17 cellular contexts compared by ENCODE assay signal in the genomic region with DNA sequence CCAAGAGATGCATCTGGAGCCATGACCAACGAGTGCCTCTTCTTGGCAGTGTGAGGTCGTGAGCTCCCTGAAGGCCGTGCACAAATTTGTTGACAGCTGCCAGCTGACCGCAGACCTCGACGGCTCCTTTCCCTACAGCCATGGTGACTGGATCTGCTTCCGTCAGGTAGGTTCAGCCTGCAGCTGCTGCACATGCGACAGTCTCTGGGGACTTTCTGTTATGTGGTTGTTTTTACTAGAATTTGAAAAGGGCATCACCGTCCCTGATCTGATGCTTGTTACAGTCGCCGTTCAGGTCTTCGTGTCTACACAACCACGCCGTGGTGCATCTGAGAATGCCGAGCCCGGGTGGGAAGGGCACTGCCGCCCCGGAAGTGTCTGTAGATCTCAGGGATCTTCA. TPM values are rescaled to one million over a fixed set of nuclear protein-coding genes. Genes with fewer than 3 reads are reported as not detected.
DNase-seq lines count a peak whose midpoint lies in the region; ATAC-seq and TF ChIP-seq lines count a peak whose summit lies in the region.
"Had no signal": no experiment of that assay in that cellular context is flagged by ENCODE, and none has a peak within 500 bp of the region (broad histone marks: within the 10 kb centered on the region; RNA-seq: fewer than 3 reads in every experiment).

No MANE protein-coding gene starts in this region.

- H3K9me3 Mint-ChIP-seq in HFFc6 (no peaks in the 10 kb centered on the region), glutamatergic neuron (ENCODE audit: unreplicated experiment) (peaks cover 2% of the 10 kb centered on the region), immature natural killer cell (no peaks in the 10 kb centered on the region)
- no peaks in the 10 kb centered on the region for H3K9me3 Mint-ChIP-seq in activated naive CD4-positive, alpha-beta T cell treated with anti-CD3 and anti-CD28 coated beads for 36 hours
- H3K9me3 Mint-ChIP-seq in activated naive CD4-positive, alpha-beta T cell treated with anti-CD3 and anti-CD28 coated beads, Interleukin-2, amount 50 U/mL, for 72 hours, result no peaks in the 10 kb centered on the region
- H3K9me3 Mint-ChIP-seq: CD8-positive, alpha-beta T cell had no signal

- H3K27me3 ChIP-seq in SJCRH30 (no peaks in the 10 kb centered on the region), testis (no peaks in the 10 kb centered on the region)

- H3K4me1 ChIP-seq in SJCRH30, result peaks cover 34% of the 10 kb centered on the region
- H3K4me1 ChIP-seq in testis, result no peaks in the 10 kb centered on the region

- H3K27ac Mint-ChIP-seq in HFFc6 (peak overlapping the region; percentile 81; the same call in 1 of the 2 replicates), glutamatergic neuron (ENCODE audit: unreplicated experiment) (no peak overlapping the region), immature natural killer cell (peak overlapping the region in 1 of 6 donors; percentile 4)
- no peak overlapping the region for H3K27ac Mint-ChIP-seq in activated naive CD4-positive, alpha-beta T cell treated with anti-CD3 and anti-CD28 coated beads for 36 hours
- H3K27ac Mint-ChIP-seq in activated naive CD4-positive, alpha-beta T cell treated with anti-CD3 and anti-CD28 coated beads, Interleukin-2, amount 50 U/mL, for 72 hours, result no peak overlapping the region
- H3K27ac Mint-ChIP-seq: B cell; CD8-positive, alpha-beta T cell had no signal

- peaks cover 25% of the 10 kb centered on the region for H3K36me3 Mint-ChIP-seq in HFFc6 (ENCODE audit: low read depth)
- peaks cover 13% of the 10 kb centered on the region for H3K36me3 Mint-ChIP-seq in glutamatergic neuron (ENCODE audit: unreplicated experiment)
- H3K36me3 Mint-ChIP-seq in activated naive CD4-positive, alpha-beta T cell treated with anti-CD3 and anti-CD28 coated beads for 36 hours (ENCODE audit: low read depth), result no peaks in the 10 kb centered on the region
- H3K36me3 Mint-ChIP-seq in immature natural killer cell, result no peaks in the 10 kb centered on the region
- no peaks in the 10 kb centered on the region for H3K36me3 Mint-ChIP-seq in activated naive CD4-positive, alpha-beta T cell treated with anti-CD3 and anti-CD28 coated beads, Interleukin-2, amount 50 U/mL, for 72 hours
- H3K36me3 Mint-ChIP-seq: CD8-positive, alpha-beta T cell had no signal

- ATAC-seq in activated naive CD4-positive, alpha-beta T cell treated with anti-CD3 and anti-CD28 coated beads, Interleukin-2, amount 50 U/mL, for 72 hours, result no peak
- ATAC-seq: CD8-positive, alpha-beta T cell had no signal

- no peaks in the 10 kb centered on the region for H3K9me3 ChIP-seq in SJCRH30 (replicated peaks)
- no peaks in the 10 kb centered on the region for H3K9me3 ChIP-seq in testis

- intact Hi-C loops in testis (cut with DNase I; ENCODE audit: low total_unique reads), result no loop called here
- intact Hi-C loops in activated naive CD4-positive, alpha-beta T cell treated with anti-CD3 and anti-CD28 coated beads for 36 hours (cut with micrococcal nuclease), result no loop called here

- H3K36me3 ChIP-seq in SJCRH30, result no peaks in the 10 kb centered on the region
- H3K36me3 ChIP-seq in testis (ENCODE audit: low read depth, missing control alignments), result no peaks in the 10 kb centered on the region

- TF ChIP-seq POLR2A in testis (IDR thresholded peaks at IDR 0.05), result no peak

- H3K4me1 Mint-ChIP-seq in HFFc6 (ENCODE audit: low read depth) (peaks cover 74% of the 10 kb centered on the region), glutamatergic neuron (ENCODE audit: low read depth, unreplicated experiment) (peaks cover 15% of the 10 kb centered on the region), immature natural killer cell (no peaks in the 10 kb centered on the region)
- no peaks in the 10 kb centered on the region for H3K4me1 Mint-ChIP-seq in activated naive CD4-positive, alpha-beta T cell treated with anti-CD3 and anti-CD28 coated beads for 36 hours (ENCODE audit: low read depth)
- H3K4me1 Mint-ChIP-seq: B cell had no signal

- DNase-seq in HFFc6, result no peak
- DNase-seq in SJCRH30, result peak; percentile 87 to 89
- DNase-seq in glutamatergic neuron, result peak; percentile 14
- DNase-seq in testis, result peak; percentile 11
- DNase-seq in activated naive CD4-positive, alpha-beta T cell treated with anti-CD3 and anti-CD28 coated beads for 36 hours, result no peak
- DNase-seq in immature natural killer cell, result no peak
- no peak for DNase-seq in activated naive CD4-positive, alpha-beta T cell treated with anti-CD3 and anti-CD28 coated beads, Interleukin-2, amount 50 U/mL, for 72 hours (ENCODE audit: low spot score in 2 of 2)
- DNase-seq in activated gamma-delta T cell treated with Interleukin-2 at 50 U/mL for 16 hours, result no peak
- DNase-seq: DMS 273 treated with DMSO at 0.1 percent for 48 hours, Kasumi-1, NCI-H1417 treated with DMSO at 0.1 percent for 48 hours, NCI-H2029 treated with DMSO at 0.1 percent for 48 hours, NCI-H510A treated with DMSO at 0.1 percent for 48 hours, SIG-M5 had no signal

- WGBS in testis, 2 donors, result 88 to 92% methylated on average over 18 of the region's 18 CpGs

- CTCF ChIA-PET in activated naive CD4-positive, alpha-beta T cell treated with anti-CD3 and anti-CD28 coated beads for 36 hours (lab: Charles Lee), result no interaction called here

- H3K27ac ChIP-seq in SJCRH30, result peak overlapping the region; percentile 87
- H3K27ac ChIP-seq in testis, result no peak overlapping the region

- H3K4me3 Mint-ChIP-seq in HFFc6, result peak overlapping the region; percentile 51; the same call in 1 of the 2 replicates
- H3K4me3 Mint-ChIP-seq in glutamatergic neuron (ENCODE audit: unreplicated experiment), result no peak overlapping the region
- H3K4me3 Mint-ChIP-seq in activated naive CD4-positive, alpha-beta T cell treated with anti-CD3 and anti-CD28 coated beads for 36 hours, result no peak overlapping the region
- no peak overlapping the region for H3K4me3 Mint-ChIP-seq in immature natural killer cell
- H3K4me3 Mint-ChIP-seq: B cell; CD8-positive, alpha-beta T cell had no signal

- H3K4me3 ChIP-seq in SJCRH30, result peak overlapping the region; percentile 41
- H3K4me3 ChIP-seq in testis, result no peak overlapping the region

- TF ChIP-seq CTCF in HFFc6 (IDR thresholded peaks at IDR 0.05), result no peak
- TF ChIP-seq CTCF in glutamatergic neuron (IDR thresholded peaks at IDR 0.05; ENCODE audit: partially characterized antibody, unreplicated experiment), result no peak
- no peak for TF ChIP-seq CTCF in testis (IDR thresholded peaks at IDR 0.05)

- H3K27me3 Mint-ChIP-seq in HFFc6 (ENCODE audit: insufficient read depth) (peaks cover 9% of the 10 kb centered on the region), glutamatergic neuron (ENCODE audit: unreplicated experiment) (peaks cover 4% of the 10 kb centered on the region), immature natural killer cell (ENCODE audit: low read depth in 3 of 3) (peaks cover 7 to 8% (median 8%) of the 10 kb centered on the region in 3 donors)
- peaks cover 8% of the 10 kb centered on the region for H3K27me3 Mint-ChIP-seq in activated naive CD4-positive, alpha-beta T cell treated with anti-CD3 and anti-CD28 coated beads for 36 hours (ENCODE audit: low read depth)

RNA-seq across cellular contexts. Expression of gene LRRC14B, which starts 36.5 kb away (rescaled TPM):
- not detected for total RNA-seq in HFFc6 (2021; fragmentation: NEBNext Ultra II Directional; extraction: Animal tissue kit (Norgen Biotek cat#: 25700))
- not detected in 2 replicates for total RNA-seq in SJCRH30 (2014; rRNA removed; shearing (Covaris generic))
- total RNA-seq in glutamatergic neuron (ENCODE audit: unreplicated experiment) (not detected), testis (under 1 TPM; 0.93 to 0.94 TPM)
- polyA plus RNA-seq in testis (ENCODE audit: insufficient read depth, low read depth, low replicate concordance) (0.33 TPM), immature natural killer cell (not detected)
- total RNA-seq in activated naive CD4-positive, alpha-beta T cell treated with anti-CD3 and anti-CD28 coated beads for 36 hours, result not detected
- total RNA-seq in activated naive CD4-positive, alpha-beta T cell treated with anti-CD3 and anti-CD28 coated beads, Interleukin-2, amount 50 U/mL, for 72 hours, result under 1 TPM in 1 of 2 donors, not detected in 1; 0.16 TPM
- total RNA-seq: B cell; CD8-positive, alpha-beta T cell; H4 had no signal

Comparison
In these comparisons a context has a peak if more than half of its experiments do, and no peak if none do; other contexts are left out.
1. DNase-seq: peak in SJCRH30 (2 of 2), glutamatergic neuron (single experiment) and testis (single experiment); none in HFFc6 (single experiment), activated naive CD4-positive, alpha-beta T cell treated with anti-CD3 and anti-CD28 coated beads for 36 hours (single experiment), immature natural killer cell (0 of 3), activated naive CD4-positive, alpha-beta T cell treated with anti-CD3 and anti-CD28 coated beads, Interleukin-2, amount 50 U/mL, for 72 hours (0 of 2) and activated gamma-delta T cell treated with Interleukin-2 at 50 U/mL for 16 hours (single experiment).